Comparison of ENCODE assay signal across 1 cellular context in genomic region chr10:22230331-22230833, GRCh38.
TF ChIP-seq lines count a peak whose summit lies in the region.

No MANE protein-coding gene starts in this region.

TF ChIP-seq in K562, 482 proteins besides CTCF, POLR2A, EP300 and RAD21 (continued from another document and continues in another):
- TF ChIP-seq ZNF592 (IDR thresholded peaks at IDR 0.05) (peak; percentile 40; the same call in 1 of the 2 replicates), DLX4 (CRISPR knock-in tag; IDR thresholded peaks at IDR 0.05) (no peak), ZNF232 (CRISPR knock-in tag; IDR thresholded peaks at IDR 0.05) (no peak), HDAC6 (IDR thresholded peaks at IDR 0.05; ENCODE audit: low read depth, low read length) (no peak), KAT8 (IDR thresholded peaks at IDR 0.05; ENCODE audit: low read depth) (no peak), TCF3 (CRISPR knock-in tag; IDR thresholded peaks at IDR 0.05) (no peak), SAP30 (IDR thresholded peaks at IDR 0.05; ENCODE audit: borderline replicate concordance, insufficient read depth, low read depth, low read length, poor library complexity, severe bottlenecking) (no peak), ETS2 (tag; IDR thresholded peaks at IDR 0.05; ENCODE audit: borderline replicate concordance, poor library complexity, severe bottlenecking) (no peak), ATF1 (CRISPR knock-in tag; IDR thresholded peaks at IDR 0.05) (no peak), ATF1 (tag; IDR thresholded peaks at IDR 0.05) (peak; percentile 84), ZC3H4 (CRISPR knock-in tag; IDR thresholded peaks at IDR 0.05; ENCODE audit: borderline replicate concordance) (no peak), SAFB (IDR thresholded peaks at IDR 0.05; ENCODE audit: borderline replicate concordance, low read depth, low read length) (no peak), PURB (CRISPR knock-in tag; IDR thresholded peaks at IDR 0.05; ENCODE audit: low read depth) (no peak), SP2 (IDR thresholded peaks at IDR 0.05; ENCODE audit: extremely low read depth, low read depth, low read length, poor library complexity, severe bottlenecking) (no peak), ELF1 (tag; IDR thresholded peaks at IDR 0.05) (no peak), CXXC5 (CRISPR knock-in tag; IDR thresholded peaks at IDR 0.05) (peak; percentile 90), ELK1 (CRISPR knock-in tag; IDR thresholded peaks at IDR 0.05) (no peak), SNAPC5 (CRISPR knock-in tag; IDR thresholded peaks at IDR 0.05) (no peak), GTF2B (IDR thresholded peaks at IDR 0.05; ENCODE audit: extremely low read depth, insufficient read length) (no peak), MEF2D (tag; conservative IDR thresholded peaks at IDR 0.05; ENCODE audit: low read depth) (0 out of 2 replicates have a peak, but pooled peaks have one; percentile 19), NCOA2 (IDR thresholded peaks at IDR 0.05; ENCODE audit: partially characterized antibody in 2 of 2) (no peak), NFRKB (IDR thresholded peaks at IDR 0.05; ENCODE audit: low read depth) (peak; percentile 51; the same call in 1 of the 2 replicates), NFE2 (IDR thresholded peaks at IDR 0.05; ENCODE audit: low read depth) (peak; percentile 53), NBN (IDR thresholded peaks at IDR 0.05; ENCODE audit: low read depth) (0 out of 2 replicates have a peak, but pooled peaks have one; percentile 66), XRCC4 (IDR thresholded peaks at IDR 0.05; ENCODE audit: extremely low read depth, insufficient read depth, insufficient read length) (no peak), HNRNPLL (IDR thresholded peaks at IDR 0.05; ENCODE audit: low read depth, low read length, poor library complexity, severe bottlenecking) (no peak), SMAD4 (CRISPR knock-in tag; conservative IDR thresholded peaks at IDR 0.05) (peak; percentile 29; the same call in 1 of the 2 replicates), TAF7 (tag; IDR thresholded peaks at IDR 0.05) (no peak), ZKSCAN3 (CRISPR knock-in tag; IDR thresholded peaks at IDR 0.05) (no peak), CC2D1A (IDR thresholded peaks at IDR 0.05) (peak; percentile 96), PCBP2 (IDR thresholded peaks at IDR 0.05; ENCODE audit: low read depth, low read length, poor library complexity, severe bottlenecking) (no peak), KLF10 (CRISPR knock-in tag; IDR thresholded peaks at IDR 0.05) (0 out of 2 replicates have a peak, but pooled peaks have one; percentile 35), ID3 (CRISPR knock-in tag; IDR thresholded peaks at IDR 0.05) (no peak), ID3 (tag; IDR thresholded peaks at IDR 0.05) (no peak), ADNP (tag; IDR thresholded peaks at IDR 0.05) (no peak)
- TF ChIP-seq, protein P1, sequence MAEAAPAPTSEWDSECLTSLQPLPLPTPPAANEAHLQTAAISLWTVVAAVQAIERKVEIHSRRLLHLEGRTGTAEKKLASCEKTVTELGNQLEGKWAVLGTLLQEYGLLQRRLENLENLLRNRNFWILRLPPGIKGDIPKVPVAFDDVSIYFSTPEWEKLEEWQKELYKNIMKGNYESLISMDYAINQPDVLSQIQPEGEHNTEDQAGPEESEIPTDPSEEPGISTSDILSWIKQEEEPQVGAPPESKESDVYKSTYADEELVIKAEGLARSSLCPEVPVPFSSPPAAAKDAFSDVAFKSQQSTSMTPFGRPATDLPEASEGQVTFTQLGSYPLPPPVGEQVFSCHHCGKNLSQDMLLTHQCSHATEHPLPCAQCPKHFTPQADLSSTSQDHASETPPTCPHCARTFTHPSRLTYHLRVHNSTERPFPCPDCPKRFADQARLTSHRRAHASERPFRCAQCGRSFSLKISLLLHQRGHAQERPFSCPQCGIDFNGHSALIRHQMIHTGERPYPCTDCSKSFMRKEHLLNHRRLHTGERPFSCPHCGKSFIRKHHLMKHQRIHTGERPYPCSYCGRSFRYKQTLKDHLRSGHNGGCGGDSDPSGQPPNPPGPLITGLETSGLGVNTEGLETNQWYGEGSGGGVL (CRISPR knock-in tag; IDR thresholded peaks at IDR 0.05) = no peak
- TF ChIP-seq, protein P2, sequence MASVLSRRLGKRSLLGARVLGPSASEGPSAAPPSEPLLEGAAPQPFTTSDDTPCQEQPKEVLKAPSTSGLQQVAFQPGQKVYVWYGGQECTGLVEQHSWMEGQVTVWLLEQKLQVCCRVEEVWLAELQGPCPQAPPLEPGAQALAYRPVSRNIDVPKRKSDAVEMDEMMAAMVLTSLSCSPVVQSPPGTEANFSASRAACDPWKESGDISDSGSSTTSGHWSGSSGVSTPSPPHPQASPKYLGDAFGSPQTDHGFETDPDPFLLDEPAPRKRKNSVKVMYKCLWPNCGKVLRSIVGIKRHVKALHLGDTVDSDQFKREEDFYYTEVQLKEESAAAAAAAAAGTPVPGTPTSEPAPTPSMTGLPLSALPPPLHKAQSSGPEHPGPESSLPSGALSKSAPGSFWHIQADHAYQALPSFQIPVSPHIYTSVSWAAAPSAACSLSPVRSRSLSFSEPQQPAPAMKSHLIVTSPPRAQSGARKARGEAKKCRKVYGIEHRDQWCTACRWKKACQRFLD (CRISPR knock-in tag; IDR thresholded peaks at IDR 0.05) = no peak
- TF ChIP-seq, protein P3, sequence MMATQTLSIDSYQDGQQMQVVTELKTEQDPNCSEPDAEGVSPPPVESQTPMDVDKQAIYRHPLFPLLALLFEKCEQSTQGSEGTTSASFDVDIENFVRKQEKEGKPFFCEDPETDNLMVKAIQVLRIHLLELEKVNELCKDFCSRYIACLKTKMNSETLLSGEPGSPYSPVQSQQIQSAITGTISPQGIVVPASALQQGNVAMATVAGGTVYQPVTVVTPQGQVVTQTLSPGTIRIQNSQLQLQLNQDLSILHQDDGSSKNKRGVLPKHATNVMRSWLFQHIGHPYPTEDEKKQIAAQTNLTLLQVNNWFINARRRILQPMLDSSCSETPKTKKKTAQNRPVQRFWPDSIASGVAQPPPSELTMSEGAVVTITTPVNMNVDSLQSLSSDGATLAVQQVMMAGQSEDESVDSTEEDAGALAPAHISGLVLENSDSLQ (IDR thresholded peaks at IDR 0.05) = peak; percentile 95
- TF ChIP-seq, protein P4, sequence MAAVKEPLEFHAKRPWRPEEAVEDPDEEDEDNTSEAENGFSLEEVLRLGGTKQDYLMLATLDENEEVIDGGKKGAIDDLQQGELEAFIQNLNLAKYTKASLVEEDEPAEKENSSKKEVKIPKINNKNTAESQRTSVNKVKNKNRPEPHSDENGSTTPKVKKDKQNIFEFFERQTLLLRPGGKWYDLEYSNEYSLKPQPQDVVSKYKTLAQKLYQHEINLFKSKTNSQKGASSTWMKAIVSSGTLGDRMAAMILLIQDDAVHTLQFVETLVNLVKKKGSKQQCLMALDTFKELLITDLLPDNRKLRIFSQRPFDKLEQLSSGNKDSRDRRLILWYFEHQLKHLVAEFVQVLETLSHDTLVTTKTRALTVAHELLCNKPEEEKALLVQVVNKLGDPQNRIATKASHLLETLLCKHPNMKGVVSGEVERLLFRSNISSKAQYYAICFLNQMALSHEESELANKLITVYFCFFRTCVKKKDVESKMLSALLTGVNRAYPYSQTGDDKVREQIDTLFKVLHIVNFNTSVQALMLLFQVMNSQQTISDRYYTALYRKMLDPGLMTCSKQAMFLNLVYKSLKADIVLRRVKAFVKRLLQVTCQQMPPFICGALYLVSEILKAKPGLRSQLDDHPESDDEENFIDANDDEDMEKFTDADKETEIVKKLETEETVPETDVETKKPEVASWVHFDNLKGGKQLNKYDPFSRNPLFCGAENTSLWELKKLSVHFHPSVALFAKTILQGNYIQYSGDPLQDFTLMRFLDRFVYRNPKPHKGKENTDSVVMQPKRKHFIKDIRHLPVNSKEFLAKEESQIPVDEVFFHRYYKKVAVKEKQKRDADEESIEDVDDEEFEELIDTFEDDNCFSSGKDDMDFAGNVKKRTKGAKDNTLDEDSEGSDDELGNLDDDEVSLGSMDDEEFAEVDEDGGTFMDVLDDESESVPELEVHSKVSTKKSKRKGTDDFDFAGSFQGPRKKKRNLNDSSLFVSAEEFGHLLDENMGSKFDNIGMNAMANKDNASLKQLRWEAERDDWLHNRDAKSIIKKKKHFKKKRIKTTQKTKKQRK (IDR thresholded peaks at IDR 0.05; ENCODE audit: borderline replicate concordance, low read depth, low read length) = no peak
